ENCODE assay signal across 11 cellular contexts in genomic region chr12:115806000-115806399, GRCh38.
"Had no signal": no experiment of that assay in that cellular context is flagged by ENCODE, and none has a peak within 500 bp of the region (broad histone marks: within the 10 kb centered on the region; RNA-seq: fewer than 3 reads in every experiment).

No MANE protein-coding gene starts in this region.

- H3K36me3 ChIP-seq: HAP-1 had no signal

- H2AFZ ChIP-seq: GM23248, GM23338 had no signal

- H3K4me3 ChIP-seq: GM23248, GM23338, HAP-1 had no signal

- H3K9me3 ChIP-seq: HAP-1 had no signal

- H3K4me2 ChIP-seq: GM23338 had no signal

- H3K27ac ChIP-seq: GM23248 had no signal

- H3K9ac ChIP-seq: GM23248 had no signal

- DNase-seq: GM23248, GOT3, H7, H9, HCEC 1CT, HFFc6 had no signal

- ATAC-seq: GM23338, HCT116 had no signal

- FAIRE-seq: H1, H54 had no signal

- H3K4me1 ChIP-seq: HAP-1 had no signal
